Comparison of ENCODE assay signal across 12 cellular contexts in the genomic region with DNA sequence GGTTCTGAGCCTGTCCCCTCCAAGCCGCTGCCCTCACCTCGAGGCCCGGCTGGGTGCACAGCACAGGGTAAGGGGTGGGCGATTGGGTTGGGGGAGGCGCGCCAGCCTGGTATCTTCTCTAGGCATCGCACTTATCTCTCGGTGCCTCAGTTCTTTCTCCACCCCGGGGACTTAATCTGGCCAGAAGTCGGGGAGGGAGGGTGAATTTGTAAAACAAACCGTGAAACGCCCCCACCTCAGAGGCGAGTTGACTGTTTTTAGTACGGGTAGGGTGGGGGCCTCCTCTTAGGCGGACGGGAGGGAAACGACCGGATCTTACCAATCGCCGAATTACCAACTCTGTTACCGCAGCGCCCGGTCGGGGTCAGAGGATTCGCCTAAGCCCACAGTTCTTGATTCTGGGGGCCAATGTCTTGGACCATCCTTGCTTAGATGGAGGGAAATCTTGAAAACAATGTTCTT. TPM values are rescaled to one million over a fixed set of nuclear protein-coding genes. Genes with fewer than 3 reads are reported as not detected.
DNase-seq lines count a peak whose midpoint lies in the region; ATAC-seq and TF ChIP-seq lines count a peak whose summit lies in the region.
"Had no signal": no experiment of that assay in that cellular context is flagged by ENCODE, and none has a peak within 500 bp of the region (broad histone marks: within the 10 kb centered on the region; RNA-seq: fewer than 3 reads in every experiment).

No MANE protein-coding gene starts in this region.

- peak overlapping the region; percentile 76 for H3K27ac ChIP-seq in WERI-Rb-1
- H3K27ac ChIP-seq in iPS-18a (ENCODE audit: low read length): no peak overlapping the region
- peak overlapping the region in 5 of 8 donors; percentile 77 to 91 (median 84) for H3K27ac ChIP-seq in spleen

- no peak overlapping the region for H3K9ac ChIP-seq in iPS-18a (ENCODE audit: low read length)

- H3K4me1 ChIP-seq in iPS-18a (ENCODE audit: control insufficient read depth, low read depth, low read length) (peaks cover 28% of the 10 kb centered on the region), spleen (peaks cover 0 to 41% (median 18%) of the 10 kb centered on the region in 6 donors)

- H3K4me3 ChIP-seq in WERI-Rb-1 (ENCODE audit: low read depth, low read length) (peak overlapping the region; percentile 50), iPS-18a (ENCODE audit: low read length) (peak overlapping the region; percentile 61), spleen (peak overlapping the region in 5 of 8 donors; percentile 41 to 70 (median 49))

- H3K27me3 Mint-ChIP-seq in activated CD4-positive, alpha-beta T cell treated with anti-CD3 and anti-CD28 coated beads for 36 hours: peaks cover 89% of the 10 kb centered on the region

- peaks cover 44% of the 10 kb centered on the region for H3K27me3 ChIP-seq in WERI-Rb-1 (ENCODE audit: insufficient read depth, low read depth, severe bottlenecking)
- peaks cover 97% of the 10 kb centered on the region for H3K27me3 ChIP-seq in iPS-18a (ENCODE audit: control insufficient read depth, insufficient read depth, low read length)
- H3K27me3 ChIP-seq in spleen (replicated peaks in 1 of 7): peaks cover 4 to 100% (median 67%) of the 10 kb centered on the region in 7 donors

- peak overlapping the region; percentile 29 for H3K4me3 Mint-ChIP-seq in activated CD4-positive, alpha-beta T cell treated with anti-CD3 and anti-CD28 coated beads for 36 hours

- H3K27ac Mint-ChIP-seq in activated CD4-positive, alpha-beta T cell treated with anti-CD3 and anti-CD28 coated beads for 36 hours: no peak overlapping the region

- 27 to 41% (median 31%) methylated on average over 25 of the region's 25 CpGs for WGBS in spleen, 5 donors

- TF ChIP-seq POLR2A in spleen (IDR thresholded peaks at IDR 0.05): no peak

- TF ChIP-seq CTCF in WERI-Rb-1 (IDR thresholded peaks at IDR 0.05; ENCODE audit: low read depth, low read length) (no peak), spleen (IDR thresholded peaks at IDR 0.05 in 8 of 11, conservative IDR thresholded peaks at IDR 0.05 in 3 of 11) (no peak)

- H3K9me3 ChIP-seq in WERI-Rb-1 (ENCODE audit: severe bottlenecking) (peaks cover 3% of the 10 kb centered on the region), iPS-18a (ENCODE audit: control insufficient read depth, low read depth, low read length) (peaks cover 4% of the 10 kb centered on the region), spleen (no peaks in the 10 kb centered on the region)

- intact Hi-C loops in activated CD4-positive, alpha-beta T cell treated with anti-CD3 and anti-CD28 coated beads for 36 hours (cut with DNase I, micrococcal nuclease): loop anchor here (2.0 kb wide), 2 partner anchors 17 to 23 kb away; no protein-coding TSS in a partner anchor
- intact Hi-C loops in spleen (cut with DNase I; ENCODE audit: low total_unique reads): no loop called here

- no peaks in the 10 kb centered on the region for H3K9me3 Mint-ChIP-seq in activated CD4-positive, alpha-beta T cell treated with anti-CD3 and anti-CD28 coated beads for 36 hours (ENCODE audit: low read depth)
- H3K9me3 Mint-ChIP-seq: activated T-cell treated with anti-CD3 and anti-CD28 coated beads, Interleukin-2, amount 50 U/mL, for 4 hours had no signal

- H3K36me3 Mint-ChIP-seq in activated CD4-positive, alpha-beta T cell treated with anti-CD3 and anti-CD28 coated beads for 36 hours (ENCODE audit: low read depth): peaks cover 8% of the 10 kb centered on the region

- H3K36me3 ChIP-seq in WERI-Rb-1: no peaks in the 10 kb centered on the region
- H3K36me3 ChIP-seq in iPS-18a (ENCODE audit: control insufficient read depth, low read depth, low read length): no peaks in the 10 kb centered on the region
- no peaks in the 10 kb centered on the region for H3K36me3 ChIP-seq in spleen

- no peak for DNase-seq in activated CD4-positive, alpha-beta T cell treated with anti-CD3 and anti-CD28 coated beads for 36 hours
- DNase-seq in activated CD4-positive, alpha-beta T cell treated with anti-CD3 and anti-CD28 coated beads, Interleukin-2, amount 50 U/mL, for 1 hour: no peak
- no peak for DNase-seq in WERI-Rb-1
- no peak for DNase-seq in spleen
- no peak for DNase-seq in NOMO-1 treated with DMSO at 0.1 percent for 48 hours (lab: John Stamatoyannopoulos, UW; ENCODE audit: unreplicated experiment)
- DNase-seq: activated T-cell treated with anti-CD3 and anti-CD28 coated beads, Interleukin-2, amount 50 U/mL, for 4 hours; head of caudate nucleus; stimulated activated CD4-positive, alpha-beta T cell treated with anti-CD3 and anti-CD28 coated beads, Interleukin-2, amount 100 ng/mL, for 48 hours had no signal

- H3K4me1 Mint-ChIP-seq in activated CD4-positive, alpha-beta T cell treated with anti-CD3 and anti-CD28 coated beads for 36 hours: peaks cover 38% of the 10 kb centered on the region

- CTCF ChIA-PET in activated CD4-positive, alpha-beta T cell treated with anti-CD3 and anti-CD28 coated beads for 36 hours (lab: Charles Lee): no interaction called here

- POLR2A ChIA-PET in activated CD4-positive, alpha-beta T cell treated with anti-CD3 and anti-CD28 coated beads for 36 hours (lab: Charles Lee): no interaction called here

- no peak for ATAC-seq in activated CD4-positive, alpha-beta T cell treated with anti-CD3 and anti-CD28 coated beads for 36 hours
- ATAC-seq in GM18861 (IDR thresholded peaks at IDR 0.05; ENCODE audit: unreplicated experiment): no peak
- no peak for ATAC-seq in GM21360 (IDR thresholded peaks at IDR 0.05; ENCODE audit: unreplicated experiment)

RNA-seq across cellular contexts. Expression of a gene that starts 1.4 kb away (rescaled TPM):
- not detected for total RNA-seq in activated CD4-positive, alpha-beta T cell treated with anti-CD3 and anti-CD28 coated beads for 36 hours
- total RNA-seq in spleen: 10 to 100 TPM; 10.2 to 22.1 (median 16.3) TPM
- polyA plus RNA-seq in spleen: 1 to 10 TPM; 3.1 to 6.9 (median 3.5) TPM
- total RNA-seq: OCI-LY7 had no signal

Comparison
In these comparisons a context has a peak if more than half of its experiments do, and no peak if none do; other contexts are left out.
1. RNA of a gene that starts 1.4 kb away (total RNA-seq): 10.2 to 22.1 TPM in spleen; not detected in activated CD4-positive, alpha-beta T cell treated with anti-CD3 and anti-CD28 coated beads for 36 hours; every median in the first group is over 10 times any median in the second.
2. Peak in every context shown above with its lines, with median percentiles within 50 percentile points of each other: H3K4me3 ChIP-seq.